ENCODE assay signal across 1 cellular context in the genomic region with DNA sequence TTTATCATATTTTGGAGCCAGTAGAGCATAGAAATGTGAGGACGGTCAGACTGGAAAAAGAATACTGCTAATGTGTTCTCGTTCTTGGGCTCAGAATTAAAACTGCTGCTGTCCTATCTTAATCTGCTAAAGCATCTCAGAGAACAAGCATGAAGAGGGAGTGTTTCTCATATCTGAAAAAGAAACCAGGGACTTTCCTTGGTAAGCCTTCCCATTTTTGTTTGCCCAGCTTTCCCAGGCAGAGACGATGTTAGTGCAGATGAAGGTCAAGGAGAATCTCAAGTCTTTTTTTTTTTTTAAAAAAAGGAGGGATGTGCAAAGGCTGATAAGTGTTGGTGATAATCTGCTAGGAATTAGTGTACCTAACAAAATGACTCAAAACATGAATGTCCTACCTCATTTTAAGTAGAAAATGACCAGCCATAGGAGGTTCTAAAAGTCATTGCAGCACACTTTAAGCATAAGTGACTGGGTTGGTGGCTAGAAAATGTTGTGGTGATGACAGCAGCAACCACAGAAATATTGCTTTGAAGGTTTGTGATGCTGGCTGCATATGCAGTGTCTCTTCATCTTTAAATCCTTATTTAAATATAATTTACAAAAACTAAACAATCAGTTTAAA.
TF ChIP-seq lines count a peak whose summit lies in the region.

No MANE protein-coding gene starts in this region.

TF ChIP-seq in IMR-90, 13 proteins besides CTCF, POLR2A, EP300 and RAD21 (continued from another document):
- no peak for TF ChIP-seq BHLHE40 (IDR thresholded peaks at IDR 0.05; ENCODE audit: low read depth, low read length)
- TF ChIP-seq CHD1 (IDR thresholded peaks at IDR 0.05; ENCODE audit: low read depth, low read length), result no peak
- no peak for TF ChIP-seq NFE2L2 (IDR thresholded peaks at IDR 0.05; ENCODE audit: low read depth, low read length)
- no peak for TF ChIP-seq MAZ (IDR thresholded peaks at IDR 0.05; ENCODE audit: borderline replicate concordance, low read depth, low read length)
- TF ChIP-seq, protein P1, sequence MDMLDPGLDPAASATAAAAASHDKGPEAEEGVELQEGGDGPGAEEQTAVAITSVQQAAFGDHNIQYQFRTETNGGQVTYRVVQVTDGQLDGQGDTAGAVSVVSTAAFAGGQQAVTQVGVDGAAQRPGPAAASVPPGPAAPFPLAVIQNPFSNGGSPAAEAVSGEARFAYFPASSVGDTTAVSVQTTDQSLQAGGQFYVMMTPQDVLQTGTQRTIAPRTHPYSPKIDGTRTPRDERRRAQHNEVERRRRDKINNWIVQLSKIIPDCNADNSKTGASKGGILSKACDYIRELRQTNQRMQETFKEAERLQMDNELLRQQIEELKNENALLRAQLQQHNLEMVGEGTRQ (IDR thresholded peaks at IDR 0.05; ENCODE audit: low read depth, low read length), result no peak
- no peak for TF ChIP-seq MXI1 (IDR thresholded peaks at IDR 0.05; ENCODE audit: borderline replicate concordance, low read depth, low read length)
- no peak for TF ChIP-seq MAFK (IDR thresholded peaks at IDR 0.05; ENCODE audit: low read depth, low read length)
- TF ChIP-seq, protein P2, sequence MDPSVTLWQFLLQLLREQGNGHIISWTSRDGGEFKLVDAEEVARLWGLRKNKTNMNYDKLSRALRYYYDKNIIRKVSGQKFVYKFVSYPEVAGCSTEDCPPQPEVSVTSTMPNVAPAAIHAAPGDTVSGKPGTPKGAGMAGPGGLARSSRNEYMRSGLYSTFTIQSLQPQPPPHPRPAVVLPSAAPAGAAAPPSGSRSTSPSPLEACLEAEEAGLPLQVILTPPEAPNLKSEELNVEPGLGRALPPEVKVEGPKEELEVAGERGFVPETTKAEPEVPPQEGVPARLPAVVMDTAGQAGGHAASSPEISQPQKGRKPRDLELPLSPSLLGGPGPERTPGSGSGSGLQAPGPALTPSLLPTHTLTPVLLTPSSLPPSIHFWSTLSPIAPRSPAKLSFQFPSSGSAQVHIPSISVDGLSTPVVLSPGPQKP (IDR thresholded peaks at IDR 0.05; ENCODE audit: borderline replicate concordance, low read depth, low read length), result no peak
- no peak for TF ChIP-seq RFX5 (IDR thresholded peaks at IDR 0.05; ENCODE audit: low read depth, low read length)
- TF ChIP-seq RCOR1 (IDR thresholded peaks at IDR 0.05; ENCODE audit: insufficient replicate concordance, low read length), result no peak
